In the genomic region with DNA sequence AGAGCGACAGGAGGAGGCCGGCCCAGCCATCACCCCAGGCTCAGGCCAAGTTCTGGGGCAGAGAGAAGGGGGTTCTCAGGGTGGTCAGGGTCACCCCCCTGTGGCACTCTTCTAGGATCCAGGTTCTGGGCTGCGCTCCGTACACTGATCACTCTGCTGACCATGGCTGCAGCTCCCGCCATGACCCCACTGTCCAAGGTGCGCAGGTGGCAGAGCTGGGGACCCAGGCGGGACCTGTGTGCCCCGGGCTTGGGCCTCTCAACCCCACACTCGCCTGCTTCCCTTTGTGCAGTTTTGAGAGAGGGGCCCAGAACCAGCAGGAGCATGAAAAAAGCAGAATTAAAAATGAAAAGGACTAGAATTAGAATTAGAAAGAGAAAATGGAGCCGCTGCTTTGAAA, we compare ENCODE assay signal across 19 cellular contexts.
DNase-seq lines count a peak whose midpoint lies in the region; ATAC-seq, FAIRE-seq and TF ChIP-seq lines count a peak whose summit lies in the region.
"Had no signal": no experiment of that assay in that cellular context is flagged by ENCODE, and none has a peak within 500 bp of the region (broad histone marks: within the 10 kb centered on the region; RNA-seq: fewer than 3 reads in every experiment).

No MANE protein-coding gene starts in this region.

- peak overlapping the region; percentile 27; the same call in 1 of the 2 replicates for H3K4me3 ChIP-seq in HUES48 (ENCODE audit: low read depth, low read length)
- H3K4me3 ChIP-seq in kidney (ENCODE audit: low read length in 2 of 2) = no peak overlapping the region
- H3K4me3 ChIP-seq in smooth muscle cell = no peak overlapping the region
- no peak overlapping the region for H3K4me3 ChIP-seq in PC-3 (ENCODE audit: low read length)
- H3K4me3 ChIP-seq: PC-9, SJSA1 had no signal

- intact Hi-C loops in dendritic cell treated with granulocyte-macrophage colony-stimulating factor and Interleukin-4, amounts not matched to agents 40 ng/mL and 50 ng/mL, for 4 days (cut with micrococcal nuclease) = no loop called here
- intact Hi-C loops in kidney (cut with DNase I) (no loop called here), PC-3 (cut with micrococcal nuclease) (no loop called here)

- H3K27me3 ChIP-seq in HUES48 (ENCODE audit: control insufficient read depth, insufficient read depth, low read length) = peaks cover 7% of the 10 kb centered on the region; the same call in 1 of the 2 replicates
- H3K27me3 ChIP-seq in smooth muscle cell (ENCODE audit: low read depth) = no peaks in the 10 kb centered on the region
- H3K27me3 ChIP-seq in PC-3 (ENCODE audit: low read length) = no peaks in the 10 kb centered on the region
- H3K27me3 ChIP-seq: SJSA1 had no signal

- peaks cover 2% of the 10 kb centered on the region for H3K27me3 Mint-ChIP-seq in dendritic cell treated with granulocyte-macrophage colony-stimulating factor and Interleukin-4, amounts not matched to agents 40 ng/mL and 50 ng/mL, for 4 days

- H3K79me2 ChIP-seq in smooth muscle cell (ENCODE audit: low read depth) (no peaks in the 10 kb centered on the region), PC-3 (ENCODE audit: low read length) (no peaks in the 10 kb centered on the region)

- H3F3A ChIP-seq in smooth muscle cell (ENCODE audit: low read depth) = no peaks in the 10 kb centered on the region
- no peaks in the 10 kb centered on the region for H3F3A ChIP-seq in PC-3 (ENCODE audit: low read length, unreplicated experiment)

- no peak for TF ChIP-seq CTCF in kidney (IDR thresholded peaks at IDR 0.05; ENCODE audit: borderline replicate concordance, extremely low read depth, insufficient read depth)
- TF ChIP-seq CTCF in smooth muscle cell (IDR thresholded peaks at IDR 0.05; ENCODE audit: borderline replicate concordance, insufficient read depth, poor library complexity, severe bottlenecking) = no peak
- no peak for TF ChIP-seq CTCF in PC-3 (conservative IDR thresholded peaks at IDR 0.05; ENCODE audit: low read depth, low read length)

- POLR2A ChIA-PET in PC-3 (lab: Charles Lee; ENCODE audit: unreplicated experiment) = no interaction called here

- WGBS in smooth muscle cell (ENCODE audit: low lambda C conversion rate) = 92% methylated on average over 9 of the region's 10 CpGs

- no peaks in the 10 kb centered on the region for H3K9me2 ChIP-seq in PC-3 (replicated peaks; ENCODE audit: low read length)

- no peaks in the 10 kb centered on the region for H3K36me3 ChIP-seq in HUES48 (ENCODE audit: control insufficient read depth, insufficient read depth, low read length)
- H3K36me3 ChIP-seq in kidney (ENCODE audit: control insufficient read depth in 1 of 2, insufficient read depth in 2 of 2, low read length in 2 of 2) = no peaks in the 10 kb centered on the region
- H3K36me3 ChIP-seq in smooth muscle cell (ENCODE audit: low read depth) = no peaks in the 10 kb centered on the region
- H3K36me3 ChIP-seq in PC-3 (ENCODE audit: low read depth, low read length) = no peaks in the 10 kb centered on the region
- H3K36me3 ChIP-seq: SJSA1 had no signal

- BruUV-seq in PC-3 (replicated peaks; lab: Mats Ljungman, UMichigan) = no TSS peak

- H3K4me1 Mint-ChIP-seq in dendritic cell treated with granulocyte-macrophage colony-stimulating factor and Interleukin-4, amounts not matched to agents 40 ng/mL and 50 ng/mL, for 4 days (ENCODE audit: low read depth) = peaks cover 32% of the 10 kb centered on the region

- no peak overlapping the region for H3K4me3 Mint-ChIP-seq in dendritic cell treated with granulocyte-macrophage colony-stimulating factor and Interleukin-4, amounts not matched to agents 40 ng/mL and 50 ng/mL, for 4 days
- H3K4me3 Mint-ChIP-seq: CD14-positive monocyte had no signal

- H3K36me3 Mint-ChIP-seq in dendritic cell treated with granulocyte-macrophage colony-stimulating factor and Interleukin-4, amounts not matched to agents 40 ng/mL and 50 ng/mL, for 4 days (ENCODE audit: low read depth) = no peaks in the 10 kb centered on the region
- H3K36me3 Mint-ChIP-seq: CD14-positive monocyte had no signal

- ATAC-seq in PC-3 = no peak

- no peaks in the 10 kb centered on the region for H4K20me1 ChIP-seq in smooth muscle cell (ENCODE audit: low read depth)
- no peaks in the 10 kb centered on the region for H4K20me1 ChIP-seq in PC-3 (ENCODE audit: low read length)

- DNase-seq in kidney (no peak), smooth muscle cell (lab: John Stamatoyannopoulos, UW; ENCODE audit: unreplicated experiment) (no peak), PC-3 (no peak), DMS79 treated with DMSO at 0.1 percent for 48 hours (lab: John Stamatoyannopoulos, UW) (no peak)
- no peak for DNase-seq in stimulated activated CD4-positive, alpha-beta T cell treated with anti-CD3 and anti-CD28 coated beads, Interleukin-2, amount 100 ng/mL, for 48 hours
- DNase-seq: AML-193, DMS 273 treated with DMSO at 0.1 percent for 48 hours, GF-D8, NCI-H1436 treated with DMSO at 0.1 percent for 48 hours, NCI-H2029 treated with DMSO at 0.1 percent for 48 hours, NCI-H748 treated with DMSO at 0.1 percent for 48 hours, PC-9 had no signal

- FAIRE-seq in kidney (lab: Jason Lieb, UNC) = no peak
- FAIRE-seq: GM12891, H54 had no signal

- peak overlapping the region; percentile 30 for H3K27ac Mint-ChIP-seq in dendritic cell treated with granulocyte-macrophage colony-stimulating factor and Interleukin-4, amounts not matched to agents 40 ng/mL and 50 ng/mL, for 4 days

- H3K27ac ChIP-seq in HUES48 (ENCODE audit: low read depth, low read length) (peak overlapping the region; percentile 70), kidney (ENCODE audit: low read depth in 2 of 2, low read length in 2 of 2) (peak overlapping the region; percentile 6 to 11), smooth muscle cell (ENCODE audit: low read depth) (peak overlapping the region; percentile 57), PC-3 (ENCODE audit: low read length) (no peak overlapping the region)
- H3K27ac ChIP-seq: KMS-11, PC-9, SJSA1 had no signal

- H3K4me2 ChIP-seq in smooth muscle cell (no peak overlapping the region), PC-3 (ENCODE audit: low read length) (no peak overlapping the region)
- H3K4me2 ChIP-seq: KMS-11, PC-9 had no signal

- CTCF ChIA-PET in PC-3 (lab: Charles Lee) = no interaction called here

- no peak overlapping the region for H3K9ac ChIP-seq in HUES48 (ENCODE audit: low read depth, low read length)
- H3K9ac ChIP-seq in kidney (ENCODE audit: low read length in 2 of 2) = no peak overlapping the region
- H3K9ac ChIP-seq in smooth muscle cell (ENCODE audit: low read depth) = no peak overlapping the region
- H3K9ac ChIP-seq in PC-3 (ENCODE audit: low read length) = no peak overlapping the region
- H3K9ac ChIP-seq: KMS-11 had no signal

- H3K9me3 ChIP-seq in HUES48 (ENCODE audit: control insufficient read depth, insufficient read depth, low read length) (no peaks in the 10 kb centered on the region), kidney (ENCODE audit: control insufficient read depth in 1 of 2, low read length in 2 of 2) (no peaks in the 10 kb centered on the region), smooth muscle cell (replicated peaks; ENCODE audit: low read depth) (no peaks in the 10 kb centered on the region), PC-3 (ENCODE audit: low read length) (no peaks in the 10 kb centered on the region)
- H3K9me3 ChIP-seq: SJSA1 had no signal

- no peaks in the 10 kb centered on the region for H3K9me3 Mint-ChIP-seq in dendritic cell treated with granulocyte-macrophage colony-stimulating factor and Interleukin-4, amounts not matched to agents 40 ng/mL and 50 ng/mL, for 4 days

- H2AFZ ChIP-seq in smooth muscle cell (ENCODE audit: low read depth) (no peak overlapping the region), PC-3 (ENCODE audit: low read length) (no peak overlapping the region)
- H2AFZ ChIP-seq: PC-9 had no signal

- peaks cover 16% of the 10 kb centered on the region for H3K4me1 ChIP-seq in HUES48 (ENCODE audit: control insufficient read depth, insufficient read depth, low read length)
- peaks cover 0 to 3% of the 10 kb centered on the region in 2 donors for H3K4me1 ChIP-seq in kidney (ENCODE audit: control insufficient read depth in 1 of 2, insufficient read depth in 1 of 2, low read depth in 1 of 2, low read length in 2 of 2)
- H3K4me1 ChIP-seq in smooth muscle cell (ENCODE audit: low read depth) = peaks cover 5% of the 10 kb centered on the region
- peaks cover 15% of the 10 kb centered on the region for H3K4me1 ChIP-seq in PC-3 (ENCODE audit: insufficient read depth, low read length)
- H3K4me1 ChIP-seq: SJSA1 had no signal
